6 cellular contexts compared by ENCODE assay signal in genomic region chr6:48614326-48614725, GRCh38.
"Had no signal": no experiment of that assay in that cellular context is flagged by ENCODE, and none has a peak within 500 bp of the region (broad histone marks: within the 10 kb centered on the region; RNA-seq: fewer than 3 reads in every experiment).

No MANE protein-coding gene starts in this region.

- H3K9ac ChIP-seq: GM23248 had no signal

- H3K27ac ChIP-seq: GM23248 had no signal

- H3K4me3 ChIP-seq: GM23248, K562 had no signal

- DNase-seq: H7, KG1 had no signal

- FAIRE-seq: H1, HTR-8/SVneo, K562 had no signal
